8 cellular contexts compared by ENCODE assay signal in genomic region chr9:91117959-91118651, GRCh38.
DNase-seq lines count a peak whose midpoint lies in the region; ATAC-seq, FAIRE-seq and TF ChIP-seq lines count a peak whose summit lies in the region.

No MANE protein-coding gene starts in this region.

- no peak for FAIRE-seq in GM12891 (lab: Jason Lieb, UNC)

- ATAC-seq in mucosa of descending colon (peak; percentile 99), GM19397 (IDR thresholded peaks at IDR 0.05; ENCODE audit: unreplicated experiment) (no peak)

- H3K27ac ChIP-seq in esophagus squamous epithelium = peak overlapping the region; percentile 23 to 79 (median 51)

- POLR2A ChIA-PET in AG04449 (lab: Yijun Ruan, JAX) = no interaction called here

- no peaks in the 10 kb centered on the region for H3K9me3 ChIP-seq in esophagus squamous epithelium
- H3K9me3 ChIP-seq in mucosa of descending colon = no peaks in the 10 kb centered on the region

- peaks cover 14% of the 10 kb centered on the region for H3K9me3 Mint-ChIP-seq in type B pancreatic cell

- H3K4me3 ChIP-seq in AG04449 (ENCODE audit: low read depth, low read length) (peak overlapping the region; percentile 15; the same call in 1 of the 2 replicates), esophagus squamous epithelium (peak overlapping the region in 3 of 4 donors; percentile 8 to 41 (median 14)), mucosa of descending colon (no peak overlapping the region)

- H3K27me3 ChIP-seq in esophagus squamous epithelium = no peaks in the 10 kb centered on the region

- H3K36me3 ChIP-seq in esophagus squamous epithelium (no peaks in the 10 kb centered on the region), mucosa of descending colon (ENCODE audit: low read depth) (no peaks in the 10 kb centered on the region)

- CTCF ChIA-PET in AG04449 (lab: Yijun Ruan, JAX) = interaction anchor here (1.1 kb wide), 1 partner anchor 315 kb away, joined by 3 read pairs; no protein-coding TSS in a partner anchor

- DNase-seq in AG04449 (ENCODE audit: low read depth, low spot score) (peak; percentile 52), NCI-H2227 (lab: John Stamatoyannopoulos, UW; ENCODE audit: unreplicated experiment) (peak; percentile 78), esophagus squamous epithelium (lab: John Stamatoyannopoulos, UW) (no peak), mucosa of descending colon (peak; percentile 85 to 91 (median 87)), type B pancreatic cell (ENCODE audit: extremely low spot score, unreplicated experiment) (no peak), GM12891 (ENCODE audit: insufficient read length, low spot score) (no peak)
- DNase-seq in stimulated activated naive CD4-positive, alpha-beta T cell (lab: John Stamatoyannopoulos, UW) = no peak

- H3K27me3 Mint-ChIP-seq in type B pancreatic cell = no peaks in the 10 kb centered on the region

- H3K4me1 ChIP-seq in esophagus squamous epithelium (peaks cover 0 to 42% (median 18%) of the 10 kb centered on the region in 3 donors), mucosa of descending colon (ENCODE audit: low read depth) (peaks cover 5% of the 10 kb centered on the region)

- no peaks in the 10 kb centered on the region for H3K36me3 Mint-ChIP-seq in type B pancreatic cell

- peak in 1 of 4 donors; percentile 9 for TF ChIP-seq POLR2A in esophagus squamous epithelium (IDR thresholded peaks at IDR 0.05)
- TF ChIP-seq POLR2A in GM12891 (IDR thresholded peaks at IDR 0.05; ENCODE audit: low read depth, low read length) = no peak

- 32 to 44% methylated on average over 9 to 23 of the region's 35 CpGs for WGBS in esophagus squamous epithelium, 2 donors

- peak overlapping the region; percentile 69 for H3K27ac Mint-ChIP-seq in type B pancreatic cell

- TF ChIP-seq CTCF in AG04449 (IDR thresholded peaks at IDR 0.05; ENCODE audit: insufficient read depth, low read length, missing control alignments) (no peak), esophagus squamous epithelium (IDR thresholded peaks at IDR 0.05) (no peak), mucosa of descending colon (IDR thresholded peaks at IDR 0.05) (no peak), type B pancreatic cell (conservative IDR thresholded peaks at IDR 0.05) (no peak)

- peaks cover 29% of the 10 kb centered on the region for H3K4me1 Mint-ChIP-seq in type B pancreatic cell (ENCODE audit: unreplicated experiment)

- intact Hi-C loops in esophagus squamous epithelium (cut with DNase I) = no loop called here
- intact Hi-C loops in mucosa of descending colon (cut with DNase I, micrococcal nuclease) = no loop called here

- peak overlapping the region; percentile 74 for H3K4me3 Mint-ChIP-seq in type B pancreatic cell

TF ChIP-seq in GM12891, 5 proteins besides CTCF, POLR2A, EP300 and RAD21:
- TF ChIP-seq PAX5 (IDR thresholded peaks at IDR 0.05; ENCODE audit: insufficient read depth, low read length, severe bottlenecking) (no peak), POU2F2 (IDR thresholded peaks at IDR 0.05; ENCODE audit: low read depth, low read length) (no peak), POLR2AphosphoS5 (IDR thresholded peaks at IDR 0.05; ENCODE audit: low read depth, low read length) (no peak), SPI1 (IDR thresholded peaks at IDR 0.05; ENCODE audit: low read depth, low read length) (no peak), TAF1 (IDR thresholded peaks at IDR 0.05; ENCODE audit: low read depth, low read length) (no peak)

Comparison
In these comparisons a context has a peak if more than half of its experiments do, and no peak if none do; other contexts are left out.
1. DNase-seq: peak in AG04449 (single experiment), NCI-H2227 (single experiment) and mucosa of descending colon (3 of 3); none in esophagus squamous epithelium (single experiment), type B pancreatic cell (single experiment), stimulated activated naive CD4-positive, alpha-beta T cell (0 of 6) and GM12891 (single experiment).